ENCODE assay signal across 14 cellular contexts in the genomic region with DNA sequence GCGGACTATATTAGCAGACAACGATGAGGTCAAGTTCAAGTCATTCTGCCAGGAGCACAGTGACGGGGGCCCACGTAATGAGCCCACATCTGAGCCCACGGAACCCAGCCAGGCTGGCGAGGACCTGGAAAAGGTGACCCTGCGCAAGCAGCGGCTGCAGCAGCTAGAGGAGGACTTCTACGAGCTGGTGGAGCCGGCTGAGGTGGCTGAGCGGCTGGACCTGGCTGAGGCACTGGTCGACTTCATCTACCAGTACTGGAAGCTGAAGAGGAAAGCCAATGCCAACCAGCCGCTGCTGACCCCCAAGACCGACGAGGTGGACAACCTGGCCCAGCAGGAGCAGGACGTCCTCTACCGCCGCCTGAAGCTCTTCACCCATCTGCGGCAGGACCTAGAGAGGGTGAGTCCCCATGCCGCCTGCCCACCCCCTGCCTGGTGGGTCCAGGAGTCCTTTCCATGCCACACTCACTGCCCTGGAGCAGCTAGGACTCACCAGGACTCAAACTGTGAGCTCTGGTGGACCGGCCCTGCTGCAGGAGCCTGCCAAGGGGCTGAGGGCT.
"Had no signal": no experiment of that assay in that cellular context is flagged by ENCODE, and none has a peak within 500 bp of the region (broad histone marks: within the 10 kb centered on the region; RNA-seq: fewer than 3 reads in every experiment).

No MANE protein-coding gene starts in this region.

- ATAC-seq: gastroesophageal sphincter; left colon; mucosa of descending colon; naive thymus-derived CD4-positive, alpha-beta T cell had no signal

- H3K4me3 ChIP-seq: ascending aorta, breast epithelium, gastroesophageal sphincter, mucosa of descending colon, transverse colon had no signal

- FAIRE-seq: endometrium had no signal

- H3K27ac ChIP-seq: transverse colon had no signal

- H3K27me3 ChIP-seq: ascending aorta, breast epithelium, gastroesophageal sphincter, transverse colon had no signal

- H3K9me3 Mint-ChIP-seq: activated naive CD8-positive, alpha-beta T cell treated with anti-CD3 and anti-CD28 coated beads, Interleukin-2, amount 10 ng/mL, durations not matched to agents 7 days and 5 days; naive thymus-derived CD4-positive, alpha-beta T cell had no signal

- DNase-seq: activated CD4-positive, alpha-beta T cell treated with anti-CD3 and anti-CD28 coated beads for 4 hours; activated naive CD8-positive, alpha-beta T cell treated with anti-CD3 and anti-CD28 coated beads, Interleukin-2, amount 10 ng/mL, durations not matched to agents 7 days and 5 days; left colon; naive thymus-derived CD4-positive, alpha-beta T cell; stimulated activated CD4-positive, alpha-beta T cell treated with anti-CD3 and anti-CD28 coated beads, Interleukin-12 subunit alpha, Interleukin-12 subunit beta, amount 100 ng/mL, for 4 hours; stimulated activated CD4-positive, alpha-beta T cell treated with anti-CD3 and anti-CD28 coated beads, Interleukin-2, amount 100 ng/mL, for 24 hours; stimulated activated naive CD4-positive, alpha-beta T cell; T-helper 2 cell; transverse colon had no signal

- H3K9me3 ChIP-seq: ascending aorta, breast epithelium, gastroesophageal sphincter, mucosa of descending colon, transverse colon had no signal

- H3K27me3 Mint-ChIP-seq: activated naive CD8-positive, alpha-beta T cell treated with anti-CD3 and anti-CD28 coated beads, Interleukin-2, amount 10 ng/mL, durations not matched to agents 7 days and 5 days; naive thymus-derived CD4-positive, alpha-beta T cell had no signal

- H3K4me3 Mint-ChIP-seq: activated naive CD8-positive, alpha-beta T cell treated with anti-CD3 and anti-CD28 coated beads, Interleukin-2, amount 10 ng/mL, durations not matched to agents 7 days and 5 days; naive thymus-derived CD4-positive, alpha-beta T cell had no signal
